Comparison of ENCODE assay signal across 8 cellular contexts in genomic region chr10:89163265-89163995, GRCh38. TPM values are rescaled to one million over a fixed set of nuclear protein-coding genes. Genes with fewer than 3 reads are reported as not detected.
A peak's percentile ranks its signal among the peaks of the same experiment; 100 is the strongest.
DNase-seq lines count a peak whose midpoint lies in the region; ATAC-seq and TF ChIP-seq lines count a peak whose summit lies in the region.

No MANE protein-coding gene starts in this region.

- BruUV-seq in Calu3 (replicated peaks; lab: Mats Ljungman, UMichigan) = no TSS peak

- TF ChIP-seq EP300 in tibial nerve (IDR thresholded peaks at IDR 0.05) = peak in 1 of 2 donors; percentile 74

- peaks cover 4% of the 10 kb centered on the region for H3K4me1 ChIP-seq in body of pancreas
- H3K4me1 ChIP-seq in tibial nerve = no peaks in the 10 kb centered on the region

- H3K4me3 ChIP-seq in body of pancreas (no peak overlapping the region), tibial nerve (no peak overlapping the region)

- peaks cover 17 to 21% of the 10 kb centered on the region in 2 donors for H3K4me1 Mint-ChIP-seq in natural killer cell treated with Interleukin-12 subunit alpha and Interleukin-12 subunit beta and Interleukin-15 and Interleukin-18, amount 100 ng/mL, for 72 hours (ENCODE audit: low read depth in 2 of 2)
- H3K4me1 Mint-ChIP-seq in Calu3 (ENCODE audit: low read depth, unreplicated experiment) = no peaks in the 10 kb centered on the region

- CTCF ChIA-PET in Calu3 (lab: Charles Lee) = interaction anchor here (0.6 kb wide), 1 partner anchor 190 kb away, joined by 3 read pairs; no protein-coding TSS in a partner anchor

- H3K27ac ChIP-seq in body of pancreas = no peak overlapping the region
- no peak overlapping the region for H3K27ac ChIP-seq in tibial nerve

- ATAC-seq in GM18520 (IDR thresholded peaks at IDR 0.05; ENCODE audit: unreplicated experiment) (peak; percentile 94), HG02938 (IDR thresholded peaks at IDR 0.05; ENCODE audit: unreplicated experiment) (peak; percentile 98), body of pancreas (no peak)
- ATAC-seq in natural killer cell treated with Interleukin-12 subunit alpha and Interleukin-12 subunit beta and Interleukin-15 and Interleukin-18, amount 100 ng/mL, for 72 hours = peak; percentile 91 to 93

- TF ChIP-seq POLR2A in body of pancreas (IDR thresholded peaks at IDR 0.05) (no peak), tibial nerve (IDR thresholded peaks at IDR 0.05) (no peak)

- TF ChIP-seq CTCF in body of pancreas (IDR thresholded peaks at IDR 0.05) (no peak), tibial nerve (IDR thresholded peaks at IDR 0.05) (no peak), Calu3 (IDR thresholded peaks at IDR 0.05; ENCODE audit: unreplicated experiment) (no peak)

- H3K36me3 Mint-ChIP-seq in natural killer cell treated with Interleukin-12 subunit alpha and Interleukin-12 subunit beta and Interleukin-15 and Interleukin-18, amount 100 ng/mL, for 72 hours = no peaks in the 10 kb centered on the region
- no peaks in the 10 kb centered on the region for H3K36me3 Mint-ChIP-seq in Calu3 (ENCODE audit: insufficient read depth, unreplicated experiment)

- H3K27ac Mint-ChIP-seq in natural killer cell treated with Interleukin-12 subunit alpha and Interleukin-12 subunit beta and Interleukin-15 and Interleukin-18, amount 100 ng/mL, for 72 hours = peak overlapping the region in 1 of 2 donors; percentile 14
- H3K27ac Mint-ChIP-seq in Calu3 (ENCODE audit: unreplicated experiment) = no peak overlapping the region

- peak overlapping the region; percentile 54 for H3K4me3 Mint-ChIP-seq in natural killer cell treated with Interleukin-12 subunit alpha and Interleukin-12 subunit beta and Interleukin-15 and Interleukin-18, amount 100 ng/mL, for 72 hours
- H3K4me3 Mint-ChIP-seq in Calu3 (ENCODE audit: low read depth, unreplicated experiment) = no peak overlapping the region

- intact Hi-C loops in body of pancreas (cut with DNase I) = no loop called here
- intact Hi-C loops in Calu3 (cut with micrococcal nuclease; ENCODE audit: unreplicated experiment) = no loop called here

- no peaks in the 10 kb centered on the region for H3K27me3 ChIP-seq in body of pancreas
- no peaks in the 10 kb centered on the region for H3K27me3 ChIP-seq in tibial nerve

- H3K27me3 Mint-ChIP-seq in natural killer cell treated with Interleukin-12 subunit alpha and Interleukin-12 subunit beta and Interleukin-15 and Interleukin-18, amount 100 ng/mL, for 72 hours = peaks cover 22 to 34% of the 10 kb centered on the region in 2 donors
- peaks cover 14% of the 10 kb centered on the region for H3K27me3 Mint-ChIP-seq in Calu3 (ENCODE audit: unreplicated experiment)

- DNase-seq in T-helper 1 cell (peak in 3 of 5 donors; percentile 12 to 81 (median 23)), body of pancreas (peak in 3 of 4 donors; percentile 15 to 56 (median 16)), tibial nerve (ENCODE audit: low spot score in 2 of 2) (peak; percentile 16 to 33), Calu3 (no peak), NCI-H226 (no peak)
- DNase-seq in natural killer cell treated with Interleukin-12 subunit alpha and Interleukin-12 subunit beta and Interleukin-15 and Interleukin-18, amount 100 ng/mL, for 72 hours (ENCODE audit: low spot score) = peak; percentile 68

- H3K36me3 ChIP-seq in body of pancreas (replicated peaks in 1 of 2; ENCODE audit: insufficient read depth in 1 of 2, low read depth in 2 of 2) (no peaks in the 10 kb centered on the region), tibial nerve (no peaks in the 10 kb centered on the region)

- no peaks in the 10 kb centered on the region for H3K9me3 Mint-ChIP-seq in natural killer cell treated with Interleukin-12 subunit alpha and Interleukin-12 subunit beta and Interleukin-15 and Interleukin-18, amount 100 ng/mL, for 72 hours
- no peaks in the 10 kb centered on the region for H3K9me3 Mint-ChIP-seq in Calu3 (ENCODE audit: low read depth, unreplicated experiment)

- WGBS in body of pancreas, 2 donors = 67 to 90% methylated on average over 6 of the region's 6 CpGs
- 65 to 77% methylated on average over 6 of the region's 6 CpGs for WGBS in tibial nerve, 2 donors

- H3K9me3 ChIP-seq in body of pancreas (no peaks in the 10 kb centered on the region), tibial nerve (no peaks in the 10 kb centered on the region)

RNA-seq across cellular contexts. Expression of gene CH25H, which starts 43.7 kb away (rescaled TPM):
- total RNA-seq in body of pancreas = 1 to 10 TPM; 1.0 to 2.0 TPM
- total RNA-seq in natural killer cell treated with Interleukin-12 subunit alpha and Interleukin-12 subunit beta and Interleukin-15 and Interleukin-18, amount 100 ng/mL, for 72 hours = not detected
- total RNA-seq in tibial nerve = 1 to 10 TPM in 2 of 4 donors, under 1 TPM in 2; 0.22 to 1.2 (median 0.92) TPM
- total RNA-seq in Calu3 (2022) = 0.73 TPM in 1 of 2 replicates, not detected in the other

Comparison
In these comparisons a context has a peak if more than half of its experiments do, and no peak if none do; other contexts are left out.
1. DNase-seq: peak in T-helper 1 cell (3 of 5), body of pancreas (3 of 4), natural killer cell treated with Interleukin-12 subunit alpha and Interleukin-12 subunit beta and Interleukin-15 and Interleukin-18, amount 100 ng/mL, for 72 hours (single experiment) and tibial nerve (2 of 2); none in Calu3 (single experiment) and NCI-H226 (single experiment).